Comparison of ENCODE assay signal across 8 cellular contexts in genomic region chr5:52743970-52744369, GRCh38.
DNase-seq lines count a peak whose midpoint lies in the region; ATAC-seq and TF ChIP-seq lines count a peak whose summit lies in the region.

No MANE protein-coding gene starts in this region.

- ATAC-seq in stimulated activated effector memory CD8-positive, alpha-beta T cell treated with anti-CD3 and anti-CD28 coated beads, Interleukin-12 subunit alpha, Interleukin-12 subunit beta, amount 100 ng/mL, for 72 hours, result peak; percentile 98

- H3K27ac Mint-ChIP-seq in stimulated activated effector memory CD8-positive, alpha-beta T cell treated with anti-CD3 and anti-CD28 coated beads, Interleukin-12 subunit alpha, Interleukin-12 subunit beta, amount 100 ng/mL, for 72 hours, result peak overlapping the region; percentile 3

- peak overlapping the region; percentile 45 for H3K4me3 Mint-ChIP-seq in stimulated activated effector memory CD8-positive, alpha-beta T cell treated with anti-CD3 and anti-CD28 coated beads, Interleukin-12 subunit alpha, Interleukin-12 subunit beta, amount 100 ng/mL, for 72 hours

- TF ChIP-seq CTCF in choroid plexus epithelial cell (conservative IDR thresholded peaks at IDR 0.05; ENCODE audit: low read depth, low read length), result no peak

- H3K9me3 Mint-ChIP-seq in stimulated activated effector memory CD8-positive, alpha-beta T cell treated with anti-CD3 and anti-CD28 coated beads, Interleukin-12 subunit alpha, Interleukin-12 subunit beta, amount 100 ng/mL, for 72 hours, result no peaks in the 10 kb centered on the region

- peaks cover 54% of the 10 kb centered on the region for H3K4me1 Mint-ChIP-seq in stimulated activated effector memory CD8-positive, alpha-beta T cell treated with anti-CD3 and anti-CD28 coated beads, Interleukin-12 subunit alpha, Interleukin-12 subunit beta, amount 100 ng/mL, for 72 hours

- H3K4me3 ChIP-seq in choroid plexus epithelial cell (ENCODE audit: low read depth, low read length), result no peak overlapping the region

- peak; percentile 18 for DNase-seq in activated CD8-positive, alpha-beta memory T cell treated with anti-CD3 and anti-CD28 coated beads, Interleukin-2, amount 50 U/mL, for 24 hours (ENCODE audit: extremely low read depth)
- DNase-seq in activated CD8-positive, alpha-beta memory T cell treated with anti-CD3 and anti-CD28 coated beads for 24 hours, result no peak
- peak; percentile 34 for DNase-seq in MV-4-11 (lab: John Stamatoyannopoulos, UW)
- peak; percentile 90 for DNase-seq in choroid plexus epithelial cell (ENCODE audit: low read depth)
- DNase-seq in stimulated activated effector memory CD8-positive, alpha-beta T cell treated with anti-CD3 and anti-CD28 coated beads, Interleukin-12 subunit alpha, Interleukin-12 subunit beta, amount 100 ng/mL, for 72 hours (ENCODE audit: low spot score in 2 of 2), result peak; percentile 24 to 66
- DNase-seq in GF-D8 (lab: John Stamatoyannopoulos, UW), result no peak
- no peak for DNase-seq in NCI-H1436 (lab: John Stamatoyannopoulos, UW)
- no peak for DNase-seq in DMS114 treated with DMSO at 0.1 percent for 48 hours (lab: John Stamatoyannopoulos, UW; ENCODE audit: unreplicated experiment)

- peaks cover 5% of the 10 kb centered on the region for H3K36me3 Mint-ChIP-seq in stimulated activated effector memory CD8-positive, alpha-beta T cell treated with anti-CD3 and anti-CD28 coated beads, Interleukin-12 subunit alpha, Interleukin-12 subunit beta, amount 100 ng/mL, for 72 hours

Comparison
In these comparisons a context has a peak if more than half of its experiments do, and no peak if none do; other contexts are left out.
1. DNase-seq: peak in activated CD8-positive, alpha-beta memory T cell treated with anti-CD3 and anti-CD28 coated beads, Interleukin-2, amount 50 U/mL, for 24 hours (single experiment), MV-4-11 (single experiment), choroid plexus epithelial cell (single experiment) and stimulated activated effector memory CD8-positive, alpha-beta T cell treated with anti-CD3 and anti-CD28 coated beads, Interleukin-12 subunit alpha, Interleukin-12 subunit beta, amount 100 ng/mL, for 72 hours (2 of 2); none in activated CD8-positive, alpha-beta memory T cell treated with anti-CD3 and anti-CD28 coated beads for 24 hours (single experiment), GF-D8 (single experiment), NCI-H1436 (single experiment) and DMS114 treated with DMSO at 0.1 percent for 48 hours (single experiment).